Comparison of ENCODE assay signal across 11 cellular contexts in genomic region chr14:77318756-77319155, GRCh38. TPM values are rescaled to one million over a fixed set of nuclear protein-coding genes. Genes with fewer than 3 reads are reported as not detected.
"Had no signal": no experiment of that assay in that cellular context is flagged by ENCODE, and none has a peak within 500 bp of the region (broad histone marks: within the 10 kb centered on the region; RNA-seq: fewer than 3 reads in every experiment).

No MANE protein-coding gene starts in this region.

RNA-seq across cellular contexts. Expression of gene NGB, which starts 47.8 kb away (rescaled TPM):
- total RNA-seq: activated CD4-positive, alpha-beta memory T cell treated with anti-CD3 and anti-CD28 coated beads, Interleukin-2, amount 10 ng/mL, durations not matched to agents 7 days and 5 days; activated CD4-positive, alpha-beta T cell treated with anti-CD3 and anti-CD28 coated beads, Interleukin-2, amount 10 ng/mL, durations not matched to agents 24 days and 14 days; activated T-cell treated with anti-CD3 and anti-CD28 coated beads, Interleukin-2, amount 50 U/mL, for 72 hours; dermis microvascular lymphatic vessel endothelial cell; liver; mucosa of gallbladder; osteoblast; posterior vena cava; spleen; thyroid gland; upper lobe of right lung had no signal
- polyA plus RNA-seq: liver, spleen had no signal
